9 cellular contexts compared by ENCODE assay signal in the genomic region with DNA sequence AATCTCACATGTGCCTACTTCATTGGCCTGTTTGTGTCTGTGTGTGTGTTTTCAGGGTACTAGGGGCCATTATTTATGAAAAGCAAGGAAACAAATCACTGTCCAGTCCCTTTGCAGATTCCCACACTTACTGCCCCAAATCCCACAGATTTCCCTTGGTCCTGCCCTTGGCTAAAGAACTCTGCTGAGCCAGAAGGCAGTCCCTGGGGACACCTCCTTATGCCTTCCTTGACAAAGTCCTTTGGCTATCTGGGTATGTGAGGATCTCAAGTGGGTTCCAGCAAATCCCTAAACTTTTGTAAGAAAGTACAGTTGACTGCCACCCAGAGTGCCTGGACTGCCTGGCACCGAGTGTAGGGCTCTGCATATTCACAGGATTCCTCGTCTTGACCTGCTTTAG.
DNase-seq lines count a peak whose midpoint lies in the region; ATAC-seq, FAIRE-seq and TF ChIP-seq lines count a peak whose summit lies in the region.
"Had no signal": no experiment of that assay in that cellular context is flagged by ENCODE, and none has a peak within 500 bp of the region (broad histone marks: within the 10 kb centered on the region; RNA-seq: fewer than 3 reads in every experiment).

No MANE protein-coding gene starts in this region.

- no peak for TF ChIP-seq EP300 in HepG2 (IDR thresholded peaks at IDR 0.05; ENCODE audit: low read depth in 2 of 2, low read length in 2 of 2)
- TF ChIP-seq EP300 in HepG2 (CRISPR knock-in tag; IDR thresholded peaks at IDR 0.05; ENCODE audit: borderline replicate concordance) = no peak

- H3K27me3 ChIP-seq in astrocyte (ENCODE audit: insufficient read depth, low read length) = no peaks in the 10 kb centered on the region
- peaks cover 2 to 44% of the 10 kb centered on the region in 2 experiments for H3K27me3 ChIP-seq in HepG2 (ENCODE audit: control insufficient read depth in 1 of 2, insufficient read depth in 2 of 2, low read length in 2 of 2)
- no peaks in the 10 kb centered on the region for H3K27me3 ChIP-seq in thoracic aorta (replicated peaks; ENCODE audit: insufficient read depth)
- H3K27me3 ChIP-seq in effector memory CD4-positive, alpha-beta T cell (replicated peaks; ENCODE audit: control insufficient read depth, insufficient read depth, low read length, poor library complexity, severe bottlenecking) = peaks cover 6% of the 10 kb centered on the region

- H3K36me3 Mint-ChIP-seq in activated CD4-positive, alpha-beta T cell treated with anti-CD3 and anti-CD28 coated beads for 36 hours (ENCODE audit: low read depth) = no peaks in the 10 kb centered on the region
- no peaks in the 10 kb centered on the region for H3K36me3 Mint-ChIP-seq in astrocyte (ENCODE audit: low read depth, unreplicated experiment)

- in situ Hi-C loops in HepG2 (cut with HindIII; ENCODE audit: extremely low pct_ligation_motif_present, low pct_unique_long_range_greater_than_20kb) = loop anchor here (25.0 kb wide), 1 partner anchor 549 kb away; no protein-coding TSS in a partner anchor

- peak overlapping the region; percentile 69 for H3K4me3 Mint-ChIP-seq in activated CD4-positive, alpha-beta T cell treated with anti-CD3 and anti-CD28 coated beads for 36 hours
- H3K4me3 Mint-ChIP-seq in astrocyte (ENCODE audit: unreplicated experiment) = peak overlapping the region; percentile 88

- no peak overlapping the region for H3K27ac ChIP-seq in astrocyte (ENCODE audit: low read depth, low read length)
- no peak overlapping the region for H3K27ac ChIP-seq in HepG2 (ENCODE audit: extremely low read length, insufficient read depth, low read length)
- H3K27ac ChIP-seq in thoracic aorta = peak overlapping the region; percentile 91 to 92
- H3K27ac ChIP-seq in effector memory CD4-positive, alpha-beta T cell (ENCODE audit: insufficient read depth, low read length, poor library complexity, severe bottlenecking) = no peak overlapping the region

- POLR2A ChIA-PET in activated CD4-positive, alpha-beta T cell treated with anti-CD3 and anti-CD28 coated beads for 36 hours (lab: Charles Lee) = no interaction called here
- POLR2A ChIA-PET in HepG2 (lab: Yijun Ruan, JAX) = no interaction called here

- intact Hi-C loops in activated CD4-positive, alpha-beta T cell treated with anti-CD3 and anti-CD28 coated beads for 36 hours (cut with DNase I, micrococcal nuclease) = loop anchor here in 1 of 2 experiments (5.0 kb wide), 1 partner anchor 276 kb away; no protein-coding TSS in a partner anchor
- intact Hi-C loops in HepG2 (cut with micrococcal nuclease; ENCODE audit: unreplicated experiment) = no loop called here

- peaks cover 64% of the 10 kb centered on the region for H3K27me3 Mint-ChIP-seq in activated CD4-positive, alpha-beta T cell treated with anti-CD3 and anti-CD28 coated beads for 36 hours
- H3K27me3 Mint-ChIP-seq in astrocyte (ENCODE audit: low read depth, unreplicated experiment) = peaks cover 13% of the 10 kb centered on the region

- ATAC-seq in activated CD4-positive, alpha-beta T cell treated with anti-CD3 and anti-CD28 coated beads for 36 hours = no peak
- ATAC-seq in HepG2 = no peak
- no peak for ATAC-seq in thoracic aorta (ENCODE audit: insufficient number of reproducible peaks, low FRiP score, low read depth)
- no peak for ATAC-seq in GM21528 (IDR thresholded peaks at IDR 0.05; ENCODE audit: low FRiP score, unreplicated experiment)
- ATAC-seq in esophagus mucosa = no peak
- ATAC-seq: activated CD4-positive, CD25-positive, alpha-beta regulatory T cell treated with anti-CD3 and anti-CD28 coated beads, Interleukin-2, amount 50 U/mL, for 24 hours had no signal

- no peaks in the 10 kb centered on the region for H3K36me3 ChIP-seq in astrocyte (ENCODE audit: insufficient read depth, low read length)
- no peaks in the 10 kb centered on the region for H3K36me3 ChIP-seq in HepG2 (replicated peaks in 1 of 2; ENCODE audit: control insufficient read depth in 1 of 2, insufficient read depth in 2 of 2, low read length in 2 of 2)
- no peaks in the 10 kb centered on the region for H3K36me3 ChIP-seq in thoracic aorta
- no peaks in the 10 kb centered on the region for H3K36me3 ChIP-seq in effector memory CD4-positive, alpha-beta T cell (ENCODE audit: control insufficient read depth, insufficient read depth, low read length)

- H4K20me1 ChIP-seq in astrocyte (ENCODE audit: insufficient read depth, low read length) (no peaks in the 10 kb centered on the region), HepG2 (ENCODE audit: insufficient read depth, low read length) (no peaks in the 10 kb centered on the region)

- no peak for TF ChIP-seq CTCF in astrocyte (IDR thresholded peaks at IDR 0.05; ENCODE audit: insufficient read depth, low read depth, low read length)
- TF ChIP-seq CTCF in HepG2 (CRISPR knock-in tag; IDR thresholded peaks at IDR 0.05) = no peak
- no peak for TF ChIP-seq CTCF in thoracic aorta (IDR thresholded peaks at IDR 0.05)

- BruUV-seq in HepG2 (replicated peaks; lab: Mats Ljungman, UMichigan) = no TSS peak

- peaks cover 15% of the 10 kb centered on the region for H3K4me1 Mint-ChIP-seq in activated CD4-positive, alpha-beta T cell treated with anti-CD3 and anti-CD28 coated beads for 36 hours
- peaks cover 1% of the 10 kb centered on the region for H3K4me1 Mint-ChIP-seq in astrocyte (ENCODE audit: low read depth, unreplicated experiment)

- H3K4me3 ChIP-seq in astrocyte (ENCODE audit: insufficient read depth, low read depth, low read length) = peak overlapping the region; percentile 82
- H3K4me3 ChIP-seq in HepG2 (replicated peaks in 1 of 3; ENCODE audit: insufficient read depth in 1 of 3, low read depth in 2 of 3, low read length in 3 of 3) = no peak overlapping the region
- peak overlapping the region; percentile 96 for H3K4me3 ChIP-seq in thoracic aorta
- H3K4me3 ChIP-seq in effector memory CD4-positive, alpha-beta T cell (ENCODE audit: insufficient read depth, low read depth, low read length, poor library complexity, severe bottlenecking) = no peak overlapping the region

- H2AFZ ChIP-seq in astrocyte (ENCODE audit: low read depth, low read length) (peak overlapping the region; percentile 92), HepG2 (ENCODE audit: low read length) (no peak overlapping the region)

- no peaks in the 10 kb centered on the region for H3K9me3 ChIP-seq in astrocyte (ENCODE audit: insufficient read depth, low read depth, low read length)
- no peaks in the 10 kb centered on the region for H3K9me3 ChIP-seq in HepG2 (ENCODE audit: low read length)
- no peaks in the 10 kb centered on the region for H3K9me3 ChIP-seq in thoracic aorta
- no peaks in the 10 kb centered on the region for H3K9me3 ChIP-seq in effector memory CD4-positive, alpha-beta T cell (ENCODE audit: control insufficient read depth, low read length)

- TF ChIP-seq POLR2A in HepG2 (IDR thresholded peaks at IDR 0.05; ENCODE audit: insufficient read depth in 1 of 2, low read depth in 2 of 2, low read length in 2 of 2) = no peak

- peak overlapping the region; percentile 95 for H3K4me2 ChIP-seq in astrocyte (ENCODE audit: low read length)
- peak overlapping the region; percentile 95 for H3K4me2 ChIP-seq in HepG2 (ENCODE audit: low read depth, low read length)

- H3K27ac Mint-ChIP-seq in activated CD4-positive, alpha-beta T cell treated with anti-CD3 and anti-CD28 coated beads for 36 hours = no peak overlapping the region
- H3K27ac Mint-ChIP-seq in astrocyte (ENCODE audit: unreplicated experiment) = no peak overlapping the region

- CTCF ChIA-PET in activated CD4-positive, alpha-beta T cell treated with anti-CD3 and anti-CD28 coated beads for 36 hours (lab: Charles Lee) = no interaction called here
- CTCF ChIA-PET in HepG2 (lab: Yijun Ruan, JAX; ENCODE audit: low intra/inter-chr PET ratio, low total read pairs) = no interaction called here

- H3K9ac ChIP-seq in astrocyte (ENCODE audit: low read length) = peak overlapping the region; percentile 84
- H3K9ac ChIP-seq in HepG2 (ENCODE audit: insufficient read depth, low read depth, low read length) = no peak overlapping the region

- H3K79me2 ChIP-seq in astrocyte (ENCODE audit: insufficient read depth, low read length) (no peaks in the 10 kb centered on the region), HepG2 (ENCODE audit: insufficient read depth, low read length) (no peaks in the 10 kb centered on the region)

- WGBS in HepG2 (ENCODE audit: low lambda C conversion rate) = 7% methylated on average over 2 of the region's 2 CpGs

- no peak for TF ChIP-seq RAD21 in HepG2 (CRISPR knock-in tag; IDR thresholded peaks at IDR 0.05)

- FAIRE-seq in astrocyte (lab: Jason Lieb, UNC) (no peak), HepG2 (lab: Jason Lieb, UNC) (no peak)

- H3K9me3 Mint-ChIP-seq in activated CD4-positive, alpha-beta T cell treated with anti-CD3 and anti-CD28 coated beads for 36 hours (ENCODE audit: low read depth) = peaks cover 2% of the 10 kb centered on the region
- H3K9me3 Mint-ChIP-seq in astrocyte (ENCODE audit: unreplicated experiment) = no peaks in the 10 kb centered on the region

- H3K4me1 ChIP-seq in astrocyte (ENCODE audit: insufficient read depth, low read length) = peaks cover 10% of the 10 kb centered on the region
- H3K4me1 ChIP-seq in HepG2 (ENCODE audit: insufficient read depth, low read length) = peaks cover 23% of the 10 kb centered on the region
- peaks cover 6 to 24% of the 10 kb centered on the region in 2 donors for H3K4me1 ChIP-seq in thoracic aorta (ENCODE audit: control insufficient read depth in 1 of 2, low read depth in 2 of 2)
- H3K4me1 ChIP-seq in effector memory CD4-positive, alpha-beta T cell (ENCODE audit: control insufficient read depth, insufficient read depth, low read length, poor library complexity, severe bottlenecking) = peaks cover 5% of the 10 kb centered on the region

- DNase-seq in activated CD4-positive, alpha-beta T cell treated with anti-CD3 and anti-CD28 coated beads for 36 hours = no peak
- no peak for DNase-seq in activated CD4-positive, alpha-beta T cell treated with anti-CD3 and anti-CD28 coated beads for 48 hours
- DNase-seq in astrocyte (ENCODE audit: low read depth) (no peak), HepG2 (ENCODE audit: low spot score) (no peak), thoracic aorta (ENCODE audit: low spot score) (no peak)
- DNase-seq in effector memory CD4-positive, alpha-beta T cell = no peak

TF ChIP-seq in HepG2, 621 proteins besides CTCF, POLR2A, EP300 and RAD21:
- TF ChIP-seq, protein P1, sequence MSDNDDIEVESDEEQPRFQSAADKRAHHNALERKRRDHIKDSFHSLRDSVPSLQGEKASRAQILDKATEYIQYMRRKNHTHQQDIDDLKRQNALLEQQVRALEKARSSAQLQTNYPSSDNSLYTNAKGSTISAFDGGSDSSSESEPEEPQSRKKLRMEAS (IDR thresholded peaks at IDR 0.05) = no peak
- no peak for TF ChIP-seq ZNF776 (CRISPR knock-in tag; IDR thresholded peaks at IDR 0.05)
- no peak for TF ChIP-seq ZFP82 (CRISPR knock-in tag; IDR thresholded peaks at IDR 0.05; ENCODE audit: borderline replicate concordance)
TF ChIP-seq in HepG2: peak in this region for 0.

Comparison
In these comparisons a context has a peak if more than half of its experiments do, and no peak if none do; other contexts are left out.
1. H3K27ac ChIP-seq: peak in thoracic aorta (2 of 2); none in astrocyte (single experiment), HepG2 (single experiment) and effector memory CD4-positive, alpha-beta T cell (single experiment).
2. H3K4me3 ChIP-seq: peak in astrocyte (single experiment) and thoracic aorta (single experiment); none in HepG2 (0 of 3) and effector memory CD4-positive, alpha-beta T cell (single experiment).